Comparison of ENCODE assay signal across 20 cellular contexts in genomic region chr19:34282611-34283519, GRCh38. TPM values are rescaled to one million over a fixed set of nuclear protein-coding genes. Genes with fewer than 3 reads are reported as not detected.
DNase-seq lines count a peak whose midpoint lies in the region; ATAC-seq and TF ChIP-seq lines count a peak whose summit lies in the region.
"Had no signal": no experiment of that assay in that cellular context is flagged by ENCODE, and none has a peak within 500 bp of the region (broad histone marks: within the 10 kb centered on the region; RNA-seq: fewer than 3 reads in every experiment).

No MANE protein-coding gene starts in this region.

- H3K27ac Mint-ChIP-seq in mesothelial cell of epicardium (peak overlapping the region; percentile 75), endothelial cell (ENCODE audit: unreplicated experiment) (no peak overlapping the region)
- H3K27ac Mint-ChIP-seq: activated CD4-positive, alpha-beta memory T cell treated with anti-CD3 and anti-CD28 coated beads, Interleukin-2, amount 10 ng/mL, durations not matched to agents 7 days and 5 days; activated T-helper 1 cell treated with anti-CD3 and anti-CD28 coated beads, Interleukin-12 subunit alpha, Interleukin-12 subunit beta, Interleukin-2, Interleukin-4 antibody, amounts not matched to agents 30 ng/mL and 10 ng/mL and 1 ng/mL, durations not matched to agents 14 hours and 24 hours and 36 hours had no signal

- TF ChIP-seq CTCF in C4-2B (conservative IDR thresholded peaks at IDR 0.05) (no peak), mesothelial cell of epicardium (IDR thresholded peaks at IDR 0.05; ENCODE audit: unreplicated experiment) (no peak), endothelial cell (IDR thresholded peaks at IDR 0.05; ENCODE audit: unreplicated experiment) (no peak)

- DNase-seq in HPDE6-E6E7 (ENCODE audit: extremely low spot score) (peak; percentile 19), astrocyte of the hippocampus (ENCODE audit: low read depth, low spot score) (peak; percentile 40), mesothelial cell of epicardium (ENCODE audit: low spot score in 2 of 2, unreplicated experiment in 2 of 2) (no peak), endothelial cell (ENCODE audit: low spot score) (no peak), NCI-H146 (lab: John Stamatoyannopoulos, UW) (no peak)
- DNase-seq: activated CD4-positive, alpha-beta memory T cell treated with anti-CD3 and anti-CD28 coated beads, Interleukin-2, amount 10 ng/mL, durations not matched to agents 7 days and 5 days; erythroblast; GF-D8; mesenchymal stem cell; MM.1S; NCI-H2029; NCI-H526; nucleus accumbens; Peyer's patch; stimulated activated CD4-positive, alpha-beta T cell treated with anti-CD3 and anti-CD28 coated beads, Interleukin-1b, Interleukin-23, amount 100 ng/mL, for 48 hours had no signal

- peak overlapping the region; percentile 68 for H3K27ac ChIP-seq in C4-2B
- H3K27ac ChIP-seq: Peyer's patch had no signal

- no peaks in the 10 kb centered on the region for H3K27me3 Mint-ChIP-seq in mesothelial cell of epicardium (ENCODE audit: low read depth)
- H3K27me3 Mint-ChIP-seq in endothelial cell (ENCODE audit: unreplicated experiment): no peaks in the 10 kb centered on the region
- H3K27me3 Mint-ChIP-seq: activated CD4-positive, alpha-beta memory T cell treated with anti-CD3 and anti-CD28 coated beads, Interleukin-2, amount 10 ng/mL, durations not matched to agents 7 days and 5 days had no signal

- H3K36me3 Mint-ChIP-seq in mesothelial cell of epicardium (peaks cover 23% of the 10 kb centered on the region), endothelial cell (ENCODE audit: low read depth, unreplicated experiment) (peaks cover 13% of the 10 kb centered on the region)

- H3K4me3 Mint-ChIP-seq in mesothelial cell of epicardium (no peak overlapping the region), endothelial cell (ENCODE audit: unreplicated experiment) (no peak overlapping the region)
- H3K4me3 Mint-ChIP-seq: activated CD4-positive, alpha-beta memory T cell treated with anti-CD3 and anti-CD28 coated beads, Interleukin-2, amount 10 ng/mL, durations not matched to agents 7 days and 5 days; activated T-helper 1 cell treated with anti-CD3 and anti-CD28 coated beads, Interleukin-12 subunit alpha, Interleukin-12 subunit beta, Interleukin-2, Interleukin-4 antibody, amounts not matched to agents 30 ng/mL and 10 ng/mL and 1 ng/mL, durations not matched to agents 14 hours and 24 hours and 36 hours had no signal

- H3K9me3 Mint-ChIP-seq in mesothelial cell of epicardium (no peaks in the 10 kb centered on the region), endothelial cell (ENCODE audit: unreplicated experiment) (no peaks in the 10 kb centered on the region)
- H3K9me3 Mint-ChIP-seq: activated CD4-positive, alpha-beta memory T cell treated with anti-CD3 and anti-CD28 coated beads, Interleukin-2, amount 10 ng/mL, durations not matched to agents 7 days and 5 days; activated T-helper 1 cell treated with anti-CD3 and anti-CD28 coated beads, Interleukin-12 subunit alpha, Interleukin-12 subunit beta, Interleukin-2, Interleukin-4 antibody, amounts not matched to agents 30 ng/mL and 10 ng/mL and 1 ng/mL, durations not matched to agents 14 hours and 24 hours and 36 hours had no signal

- peaks cover 12% of the 10 kb centered on the region for H3K4me1 Mint-ChIP-seq in mesothelial cell of epicardium
- H3K4me1 Mint-ChIP-seq in endothelial cell (ENCODE audit: unreplicated experiment): peaks cover 25% of the 10 kb centered on the region

- ATAC-seq in HG03439 (IDR thresholded peaks at IDR 0.05; ENCODE audit: unreplicated experiment): no peak
- ATAC-seq in GM18873 (IDR thresholded peaks at IDR 0.05; ENCODE audit: low FRiP score, unreplicated experiment): no peak
- ATAC-seq: sciatic nerve had no signal

RNA-seq across cellular contexts. Expression of gene GARRE1, which starts 28.5 kb away (rescaled TPM):
- total RNA-seq in mesothelial cell of epicardium (50.3 to 52.4 TPM (median 50.5 TPM) in 3 replicates), endothelial cell (ENCODE audit: unreplicated experiment) (49.0 TPM)

Comparison
In these comparisons a context has a peak if more than half of its experiments do, and no peak if none do; other contexts are left out.
1. DNase-seq: peak in HPDE6-E6E7 (single experiment) and astrocyte of the hippocampus (single experiment); none in mesothelial cell of epicardium (0 of 2), endothelial cell (single experiment) and NCI-H146 (single experiment).